ENCODE assay signal across 8 cellular contexts in genomic region chr1:47231314-47232186, GRCh38. TPM values are rescaled to one million over a fixed set of nuclear protein-coding genes. Genes with fewer than 3 reads are reported as not detected.
DNase-seq lines count a peak whose midpoint lies in the region; ATAC-seq, FAIRE-seq and TF ChIP-seq lines count a peak whose summit lies in the region.

No MANE protein-coding gene starts in this region.

- peaks cover 0 to 40% (median 12%) of the 10 kb centered on the region in 11 experiments; a peak in 17 of 22 replicates for H3K9me3 ChIP-seq in BLaER1 treated with 17β-estradiol and CSF1 and Interleukin-3, amounts not matched to agents 10 nM and 100 nM (replicated peaks in 1 of 11)
- H3K9me3 ChIP-seq in KOPT-K1 (ENCODE audit: insufficient read depth, low read length, poor library complexity, severe bottlenecking) (peaks cover 5% of the 10 kb centered on the region), right atrium auricular region (no peaks in the 10 kb centered on the region)

- FAIRE-seq in RCC 7860 (lab: Jason Lieb, UNC) = no peak

- H3K4me3 ChIP-seq in BLaER1 treated with 17β-estradiol and CSF1 and Interleukin-3, amounts not matched to agents 10 nM and 100 nM = peak overlapping the region in 7 of 10 experiments; percentile 10 to 56 (median 41); a peak in 13 of 20 replicates
- H3K4me3 ChIP-seq in right atrium auricular region = peak overlapping the region; percentile 40 to 48

- H3K9ac ChIP-seq in BLaER1 treated with 17β-estradiol and CSF1 and Interleukin-3, amounts not matched to agents 10 nM and 100 nM = peak overlapping the region in 2 of 11 experiments; percentile 49 to 54; a peak in 2 of 22 replicates

- peaks cover 0 to 34% (median 3%) of the 10 kb centered on the region in 11 experiments; a peak in 9 of 22 replicates for H4K20me1 ChIP-seq in BLaER1 treated with 17β-estradiol and CSF1 and Interleukin-3, amounts not matched to agents 10 nM and 100 nM

- no peaks in the 10 kb centered on the region for H3K36me3 ChIP-seq in BLaER1 treated with 17β-estradiol and CSF1 and Interleukin-3, amounts not matched to agents 10 nM and 100 nM
- H3K36me3 ChIP-seq in KOPT-K1 (ENCODE audit: insufficient read depth, low read length) (no peaks in the 10 kb centered on the region), right atrium auricular region (no peaks in the 10 kb centered on the region)

- DNase-seq in activated naive CD8-positive, alpha-beta T cell treated with anti-CD3 and anti-CD28 coated beads for 36 hours = peak; percentile 12
- DNase-seq in right atrium auricular region (ENCODE audit: low spot score) = no peak
- DNase-seq in retina = peak; percentile 91
- no peak for DNase-seq in RCC 7860 (ENCODE audit: low spot score)
- no peak for DNase-seq in activated effector memory CD4-positive, alpha-beta T cell treated with anti-CD3 and anti-CD28 coated beads, Interleukin-2, amount 50 U/mL, for 16 hours

- peak overlapping the region; percentile 36 to 90 (median 76); a peak in 21 of 22 replicates for H3K4me2 ChIP-seq in BLaER1 treated with 17β-estradiol and CSF1 and Interleukin-3, amounts not matched to agents 10 nM and 100 nM

- no peaks in the 10 kb centered on the region for H3K9me3 Mint-ChIP-seq in activated naive CD8-positive, alpha-beta T cell treated with anti-CD3 and anti-CD28 coated beads for 36 hours

- H3K27ac ChIP-seq in BLaER1 treated with 17β-estradiol and CSF1 and Interleukin-3, amounts not matched to agents 10 nM and 100 nM = peak overlapping the region in 4 of 11 experiments; percentile 19 to 51 (median 38); a peak in 4 of 22 replicates
- H3K27ac ChIP-seq in KOPT-K1 (ENCODE audit: low read depth, low read length, poor library complexity, severe bottlenecking) (peak overlapping the region; percentile 72), right atrium auricular region (peak overlapping the region; percentile 78 to 81)

- no peaks in the 10 kb centered on the region for H3K36me3 Mint-ChIP-seq in activated naive CD8-positive, alpha-beta T cell treated with anti-CD3 and anti-CD28 coated beads for 36 hours

- TF ChIP-seq CTCF in right atrium auricular region (IDR thresholded peaks at IDR 0.05) = no peak

- peak overlapping the region; percentile 72 for H3K4me3 Mint-ChIP-seq in activated naive CD8-positive, alpha-beta T cell treated with anti-CD3 and anti-CD28 coated beads for 36 hours

- ATAC-seq in GM21723 (IDR thresholded peaks at IDR 0.05; ENCODE audit: unreplicated experiment) = no peak

- peaks cover 71 to 100% (median 94%) of the 10 kb centered on the region in 11 experiments for H3K27me3 ChIP-seq in BLaER1 treated with 17β-estradiol and CSF1 and Interleukin-3, amounts not matched to agents 10 nM and 100 nM
- H3K27me3 ChIP-seq in right atrium auricular region = peaks cover 22 to 45% of the 10 kb centered on the region in 2 donors

- H3K4me1 Mint-ChIP-seq in activated naive CD8-positive, alpha-beta T cell treated with anti-CD3 and anti-CD28 coated beads for 36 hours = peaks cover 28% of the 10 kb centered on the region

- peaks cover 95% of the 10 kb centered on the region for H3K27me3 Mint-ChIP-seq in activated naive CD8-positive, alpha-beta T cell treated with anti-CD3 and anti-CD28 coated beads for 36 hours

- peaks cover 13 to 75% (median 34%) of the 10 kb centered on the region in 10 experiments for H3K4me1 ChIP-seq in BLaER1 treated with 17β-estradiol and CSF1 and Interleukin-3, amounts not matched to agents 10 nM and 100 nM
- H3K4me1 ChIP-seq in right atrium auricular region = peaks cover 0 to 50% of the 10 kb centered on the region in 2 donors

- peak overlapping the region; percentile 43 for H3K27ac Mint-ChIP-seq in activated naive CD8-positive, alpha-beta T cell treated with anti-CD3 and anti-CD28 coated beads for 36 hours

RNA-seq across cellular contexts. Expression of gene TAL1, which starts 0.5 kb away (rescaled TPM):
- not detected for total RNA-seq in activated naive CD8-positive, alpha-beta T cell treated with anti-CD3 and anti-CD28 coated beads for 36 hours
- total RNA-seq in right atrium auricular region = 1 to 10 TPM; 3.1 to 4.1 TPM

RNA-seq across cellular contexts. Expression of gene PDZK1IP1, which starts 41.7 kb away (rescaled TPM):
- not detected for total RNA-seq in activated naive CD8-positive, alpha-beta T cell treated with anti-CD3 and anti-CD28 coated beads for 36 hours
- 10 to 100 TPM in 1 of 2 donors, 1 to 10 TPM in 1; 3.1 to 10.6 TPM for total RNA-seq in right atrium auricular region

Comparison
In these comparisons a context has a peak if more than half of its experiments do, and no peak if none do; other contexts are left out.
1. DNase-seq: peak in activated naive CD8-positive, alpha-beta T cell treated with anti-CD3 and anti-CD28 coated beads for 36 hours (single experiment) and retina (single experiment); none in right atrium auricular region (single experiment), RCC 7860 (single experiment) and activated effector memory CD4-positive, alpha-beta T cell treated with anti-CD3 and anti-CD28 coated beads, Interleukin-2, amount 50 U/mL, for 16 hours (single experiment).
2. RNA of gene PDZK1IP1, which starts 41.7 kb away (total RNA-seq): 3.1 to 10.6 TPM in right atrium auricular region; not detected in activated naive CD8-positive, alpha-beta T cell treated with anti-CD3 and anti-CD28 coated beads for 36 hours; every median in the first group is over 4 times any median in the second.